In the genomic region with DNA sequence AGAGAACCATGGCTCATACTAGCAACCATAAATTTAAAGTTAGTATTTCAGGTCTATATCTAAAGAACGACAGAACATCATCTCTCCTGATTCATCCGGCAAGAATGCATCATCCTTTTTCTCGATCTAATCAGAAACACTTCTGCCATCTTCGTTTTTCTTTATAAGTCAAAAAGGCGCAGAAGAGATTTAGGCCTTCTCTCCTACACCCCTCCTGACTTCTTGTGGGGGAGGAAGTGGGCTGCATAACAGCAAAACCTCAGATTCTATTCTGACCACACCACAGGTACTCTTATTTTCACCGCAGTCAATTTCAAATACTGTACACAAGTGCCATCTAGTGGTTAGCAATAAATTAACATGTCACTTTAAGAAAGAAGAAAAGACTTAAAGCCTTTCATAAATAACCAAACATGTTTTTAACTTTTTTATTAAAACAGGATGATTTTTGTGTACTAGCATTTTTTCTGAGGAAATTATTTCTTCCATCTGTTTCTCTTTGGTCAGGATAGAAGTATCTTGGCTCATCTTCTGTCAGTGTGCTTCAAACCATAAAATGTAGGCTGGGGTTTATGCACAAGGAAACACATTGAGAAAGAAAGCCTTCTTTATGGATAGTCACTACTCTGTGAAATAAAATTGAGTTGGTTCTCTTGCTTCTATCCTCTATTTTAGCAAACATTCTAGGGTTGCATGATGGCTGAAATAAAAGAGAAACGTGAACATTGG, we compare ENCODE assay signal across 8 cellular contexts.
A peak's percentile ranks its signal among the peaks of the same experiment; 100 is the strongest.
DNase-seq lines count a peak whose midpoint lies in the region; ATAC-seq lines count a peak whose summit lies in the region.

No MANE protein-coding gene starts in this region.

- peaks cover 15% of the 10 kb centered on the region for H3K4me1 Mint-ChIP-seq in activated naive CD8-positive, alpha-beta T cell treated with anti-CD3 and anti-CD28 coated beads, Interleukin-2, amount 50 U/mL, for 24 hours

- no peaks in the 10 kb centered on the region for H3K9me3 Mint-ChIP-seq in activated naive CD8-positive, alpha-beta T cell treated with anti-CD3 and anti-CD28 coated beads, Interleukin-2, amount 50 U/mL, for 24 hours

- no peaks in the 10 kb centered on the region for H3K27me3 Mint-ChIP-seq in activated naive CD8-positive, alpha-beta T cell treated with anti-CD3 and anti-CD28 coated beads, Interleukin-2, amount 50 U/mL, for 24 hours

- H3K4me3 Mint-ChIP-seq in activated naive CD8-positive, alpha-beta T cell treated with anti-CD3 and anti-CD28 coated beads, Interleukin-2, amount 50 U/mL, for 24 hours = no peak overlapping the region

- peak; percentile 0 to 28 for DNase-seq in NOMO-1 (lab: John Stamatoyannopoulos, UW; ENCODE audit: unreplicated experiment in 2 of 2)
- no peak for DNase-seq in NOMO-1 treated with dmso at 0.1 percent for 144 hours (lab: John Stamatoyannopoulos, UW; ENCODE audit: unreplicated experiment)
- peak; percentile 59 for DNase-seq in NCI-H82 (lab: John Stamatoyannopoulos, UW)
- DNase-seq in activated naive CD8-positive, alpha-beta T cell treated with anti-CD3 and anti-CD28 coated beads, Interleukin-2, amount 50 U/mL, for 24 hours = peak; percentile 5
- DNase-seq in iPS DF 4.7 (ENCODE audit: extremely low read depth, low spot score) = peak; percentile 3
- DNase-seq in stimulated activated CD4-positive, alpha-beta T cell treated with anti-CD3 and anti-CD28 coated beads, Interleukin-4, amount 100 ng/mL, for 1 hour = peak; percentile 2

- H3K36me3 Mint-ChIP-seq in activated naive CD8-positive, alpha-beta T cell treated with anti-CD3 and anti-CD28 coated beads, Interleukin-2, amount 50 U/mL, for 24 hours (ENCODE audit: low read depth) = no peaks in the 10 kb centered on the region

- H3K27ac Mint-ChIP-seq in activated naive CD8-positive, alpha-beta T cell treated with anti-CD3 and anti-CD28 coated beads, Interleukin-2, amount 50 U/mL, for 24 hours = peak overlapping the region; percentile 45

- ATAC-seq in GM19468 (IDR thresholded peaks at IDR 0.05; ENCODE audit: extremely low read depth, unreplicated experiment) = peak; percentile 92
- ATAC-seq in HG03460 (IDR thresholded peaks at IDR 0.05; ENCODE audit: unreplicated experiment) = peak; percentile 97
- ATAC-seq in activated naive CD8-positive, alpha-beta T cell treated with anti-CD3 and anti-CD28 coated beads, Interleukin-2, amount 50 U/mL, for 24 hours = peak; percentile 87
